ENCODE assay signal across 2 cellular contexts in the genomic region with DNA sequence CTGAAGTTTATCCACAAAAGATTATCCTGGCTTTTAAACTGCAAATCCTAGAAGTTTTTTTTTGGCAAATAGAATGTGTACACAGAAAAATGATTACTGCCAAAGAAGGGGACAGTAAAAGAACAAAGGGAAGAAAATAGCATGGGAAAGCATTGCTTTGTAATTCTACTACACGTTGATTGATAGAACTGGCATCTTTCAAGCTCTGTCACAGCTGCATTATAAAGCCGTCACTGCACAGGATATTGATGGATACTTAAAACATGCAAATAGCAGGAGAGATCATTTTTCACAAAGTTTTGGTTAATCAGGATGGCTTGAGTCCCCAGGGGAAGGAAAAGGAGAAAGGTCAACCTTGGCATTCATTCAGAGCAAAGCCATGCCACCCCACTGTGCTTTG.
TF ChIP-seq lines count a peak whose summit lies in the region.

No MANE protein-coding gene starts in this region.

TF ChIP-seq in GM23338, 12 proteins besides CTCF, POLR2A, EP300 and RAD21 (continues in another document):
- TF ChIP-seq, protein P1, sequence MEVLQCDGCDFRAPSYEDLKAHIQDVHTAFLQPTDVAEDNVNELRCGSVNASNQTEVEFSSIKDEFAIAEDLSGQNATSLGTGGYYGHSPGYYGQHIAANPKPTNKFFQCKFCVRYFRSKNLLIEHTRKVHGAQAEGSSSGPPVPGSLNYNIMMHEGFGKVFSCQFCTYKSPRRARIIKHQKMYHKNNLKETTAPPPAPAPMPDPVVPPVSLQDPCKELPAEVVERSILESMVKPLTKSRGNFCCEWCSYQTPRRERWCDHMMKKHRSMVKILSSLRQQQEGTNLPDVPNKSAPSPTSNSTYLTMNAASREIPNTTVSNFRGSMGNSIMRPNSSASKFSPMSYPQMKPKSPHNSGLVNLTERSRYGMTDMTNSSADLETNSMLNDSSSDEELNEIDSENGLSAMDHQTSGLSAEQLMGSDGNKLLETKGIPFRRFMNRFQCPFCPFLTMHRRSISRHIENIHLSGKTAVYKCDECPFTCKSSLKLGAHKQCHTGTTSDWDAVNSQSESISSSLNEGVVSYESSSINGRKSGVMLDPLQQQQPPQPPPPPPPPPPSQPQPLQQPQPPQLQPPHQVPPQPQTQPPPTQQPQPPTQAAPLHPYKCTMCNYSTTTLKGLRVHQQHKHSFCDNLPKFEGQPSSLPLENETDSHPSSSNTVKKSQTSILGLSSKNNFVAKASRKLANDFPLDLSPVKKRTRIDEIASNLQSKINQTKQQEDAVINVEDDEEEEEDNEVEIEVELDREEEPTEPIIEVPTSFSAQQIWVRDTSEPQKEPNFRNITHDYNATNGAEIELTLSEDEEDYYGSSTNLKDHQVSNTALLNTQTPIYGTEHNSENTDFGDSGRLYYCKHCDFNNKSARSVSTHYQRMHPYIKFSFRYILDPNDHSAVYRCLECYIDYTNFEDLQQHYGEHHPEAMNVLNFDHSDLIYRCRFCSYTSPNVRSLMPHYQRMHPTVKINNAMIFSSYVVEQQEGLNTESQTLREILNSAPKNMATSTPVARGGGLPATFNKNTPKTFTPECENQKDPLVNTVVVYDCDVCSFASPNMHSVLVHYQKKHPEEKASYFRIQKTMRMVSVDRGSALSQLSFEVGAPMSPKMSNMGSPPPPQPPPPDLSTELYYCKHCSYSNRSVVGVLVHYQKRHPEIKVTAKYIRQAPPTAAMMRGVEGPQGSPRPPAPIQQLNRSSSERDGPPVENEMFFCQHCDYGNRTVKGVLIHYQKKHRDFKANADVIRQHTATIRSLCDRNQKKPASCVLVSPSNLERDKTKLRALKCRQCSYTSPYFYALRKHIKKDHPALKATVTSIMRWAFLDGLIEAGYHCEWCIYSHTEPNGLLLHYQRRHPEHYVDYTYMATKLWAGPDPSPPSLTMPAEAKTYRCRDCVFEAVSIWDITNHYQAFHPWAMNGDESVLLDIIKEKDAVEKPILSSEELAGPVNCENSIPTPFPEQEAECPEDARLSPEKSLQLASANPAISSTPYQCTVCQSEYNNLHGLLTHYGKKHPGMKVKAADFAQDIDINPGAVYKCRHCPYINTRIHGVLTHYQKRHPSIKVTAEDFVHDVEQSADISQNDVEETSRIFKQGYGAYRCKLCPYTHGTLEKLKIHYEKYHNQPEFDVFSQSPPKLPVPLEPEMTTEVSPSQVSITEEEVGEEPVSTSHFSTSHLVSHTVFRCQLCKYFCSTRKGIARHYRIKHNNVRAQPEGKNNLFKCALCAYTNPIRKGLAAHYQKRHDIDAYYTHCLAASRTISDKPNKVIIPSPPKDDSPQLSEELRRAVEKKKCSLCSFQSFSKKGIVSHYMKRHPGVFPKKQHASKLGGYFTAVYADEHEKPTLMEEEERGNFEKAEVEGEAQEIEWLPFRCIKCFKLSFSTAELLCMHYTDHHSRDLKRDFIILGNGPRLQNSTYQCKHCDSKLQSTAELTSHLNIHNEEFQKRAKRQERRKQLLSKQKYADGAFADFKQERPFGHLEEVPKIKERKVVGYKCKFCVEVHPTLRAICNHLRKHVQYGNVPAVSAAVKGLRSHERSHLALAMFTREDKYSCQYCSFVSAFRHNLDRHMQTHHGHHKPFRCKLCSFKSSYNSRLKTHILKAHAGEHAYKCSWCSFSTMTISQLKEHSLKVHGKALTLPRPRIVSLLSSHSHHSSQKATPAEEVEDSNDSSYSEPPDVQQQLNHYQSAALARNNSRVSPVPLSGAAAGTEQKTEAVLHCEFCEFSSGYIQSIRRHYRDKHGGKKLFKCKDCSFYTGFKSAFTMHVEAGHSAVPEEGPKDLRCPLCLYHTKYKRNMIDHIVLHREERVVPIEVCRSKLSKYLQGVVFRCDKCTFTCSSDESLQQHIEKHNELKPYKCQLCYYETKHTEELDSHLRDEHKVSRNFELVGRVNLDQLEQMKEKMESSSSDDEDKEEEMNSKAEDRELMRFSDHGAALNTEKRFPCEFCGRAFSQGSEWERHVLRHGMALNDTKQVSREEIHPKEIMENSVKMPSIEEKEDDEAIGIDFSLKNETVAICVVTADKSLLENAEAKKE (CRISPR knock-in tag; IDR thresholded peaks at IDR 0.05) = no peak
- TF ChIP-seq, protein P2, sequence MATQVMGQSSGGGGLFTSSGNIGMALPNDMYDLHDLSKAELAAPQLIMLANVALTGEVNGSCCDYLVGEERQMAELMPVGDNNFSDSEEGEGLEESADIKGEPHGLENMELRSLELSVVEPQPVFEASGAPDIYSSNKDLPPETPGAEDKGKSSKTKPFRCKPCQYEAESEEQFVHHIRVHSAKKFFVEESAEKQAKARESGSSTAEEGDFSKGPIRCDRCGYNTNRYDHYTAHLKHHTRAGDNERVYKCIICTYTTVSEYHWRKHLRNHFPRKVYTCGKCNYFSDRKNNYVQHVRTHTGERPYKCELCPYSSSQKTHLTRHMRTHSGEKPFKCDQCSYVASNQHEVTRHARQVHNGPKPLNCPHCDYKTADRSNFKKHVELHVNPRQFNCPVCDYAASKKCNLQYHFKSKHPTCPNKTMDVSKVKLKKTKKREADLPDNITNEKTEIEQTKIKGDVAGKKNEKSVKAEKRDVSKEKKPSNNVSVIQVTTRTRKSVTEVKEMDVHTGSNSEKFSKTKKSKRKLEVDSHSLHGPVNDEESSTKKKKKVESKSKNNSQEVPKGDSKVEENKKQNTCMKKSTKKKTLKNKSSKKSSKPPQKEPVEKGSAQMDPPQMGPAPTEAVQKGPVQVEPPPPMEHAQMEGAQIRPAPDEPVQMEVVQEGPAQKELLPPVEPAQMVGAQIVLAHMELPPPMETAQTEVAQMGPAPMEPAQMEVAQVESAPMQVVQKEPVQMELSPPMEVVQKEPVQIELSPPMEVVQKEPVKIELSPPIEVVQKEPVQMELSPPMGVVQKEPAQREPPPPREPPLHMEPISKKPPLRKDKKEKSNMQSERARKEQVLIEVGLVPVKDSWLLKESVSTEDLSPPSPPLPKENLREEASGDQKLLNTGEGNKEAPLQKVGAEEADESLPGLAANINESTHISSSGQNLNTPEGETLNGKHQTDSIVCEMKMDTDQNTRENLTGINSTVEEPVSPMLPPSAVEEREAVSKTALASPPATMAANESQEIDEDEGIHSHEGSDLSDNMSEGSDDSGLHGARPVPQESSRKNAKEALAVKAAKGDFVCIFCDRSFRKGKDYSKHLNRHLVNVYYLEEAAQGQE (IDR thresholded peaks at IDR 0.05; ENCODE audit: unreplicated experiment) = no peak
- TF ChIP-seq, protein P3, sequence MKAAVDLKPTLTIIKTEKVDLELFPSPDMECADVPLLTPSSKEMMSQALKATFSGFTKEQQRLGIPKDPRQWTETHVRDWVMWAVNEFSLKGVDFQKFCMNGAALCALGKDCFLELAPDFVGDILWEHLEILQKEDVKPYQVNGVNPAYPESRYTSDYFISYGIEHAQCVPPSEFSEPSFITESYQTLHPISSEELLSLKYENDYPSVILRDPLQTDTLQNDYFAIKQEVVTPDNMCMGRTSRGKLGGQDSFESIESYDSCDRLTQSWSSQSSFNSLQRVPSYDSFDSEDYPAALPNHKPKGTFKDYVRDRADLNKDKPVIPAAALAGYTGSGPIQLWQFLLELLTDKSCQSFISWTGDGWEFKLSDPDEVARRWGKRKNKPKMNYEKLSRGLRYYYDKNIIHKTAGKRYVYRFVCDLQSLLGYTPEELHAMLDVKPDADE (IDR thresholded peaks at IDR 0.05) = no peak
- TF ChIP-seq CREB1 (CRISPR knock-in tag; IDR thresholded peaks at IDR 0.05; ENCODE audit: low read depth) (no peak), NANOG (IDR thresholded peaks at IDR 0.05; ENCODE audit: borderline replicate concordance) (no peak), ZNF114 (CRISPR knock-in tag; IDR thresholded peaks at IDR 0.05) (no peak), JUNB (IDR thresholded peaks at IDR 0.05; ENCODE audit: unreplicated experiment) (no peak), STAT1 (IDR thresholded peaks at IDR 0.05; ENCODE audit: unreplicated experiment) (no peak), EZH2 (IDR thresholded peaks at IDR 0.05; ENCODE audit: low read depth, unreplicated experiment) (no peak), ZNF331 (CRISPR knock-in tag; IDR thresholded peaks at IDR 0.05; ENCODE audit: low read depth) (no peak)

TF ChIP-seq in WTC11, 78 proteins besides CTCF, POLR2A, EP300 and RAD21 (continued from another document):
- TF ChIP-seq, protein P4, sequence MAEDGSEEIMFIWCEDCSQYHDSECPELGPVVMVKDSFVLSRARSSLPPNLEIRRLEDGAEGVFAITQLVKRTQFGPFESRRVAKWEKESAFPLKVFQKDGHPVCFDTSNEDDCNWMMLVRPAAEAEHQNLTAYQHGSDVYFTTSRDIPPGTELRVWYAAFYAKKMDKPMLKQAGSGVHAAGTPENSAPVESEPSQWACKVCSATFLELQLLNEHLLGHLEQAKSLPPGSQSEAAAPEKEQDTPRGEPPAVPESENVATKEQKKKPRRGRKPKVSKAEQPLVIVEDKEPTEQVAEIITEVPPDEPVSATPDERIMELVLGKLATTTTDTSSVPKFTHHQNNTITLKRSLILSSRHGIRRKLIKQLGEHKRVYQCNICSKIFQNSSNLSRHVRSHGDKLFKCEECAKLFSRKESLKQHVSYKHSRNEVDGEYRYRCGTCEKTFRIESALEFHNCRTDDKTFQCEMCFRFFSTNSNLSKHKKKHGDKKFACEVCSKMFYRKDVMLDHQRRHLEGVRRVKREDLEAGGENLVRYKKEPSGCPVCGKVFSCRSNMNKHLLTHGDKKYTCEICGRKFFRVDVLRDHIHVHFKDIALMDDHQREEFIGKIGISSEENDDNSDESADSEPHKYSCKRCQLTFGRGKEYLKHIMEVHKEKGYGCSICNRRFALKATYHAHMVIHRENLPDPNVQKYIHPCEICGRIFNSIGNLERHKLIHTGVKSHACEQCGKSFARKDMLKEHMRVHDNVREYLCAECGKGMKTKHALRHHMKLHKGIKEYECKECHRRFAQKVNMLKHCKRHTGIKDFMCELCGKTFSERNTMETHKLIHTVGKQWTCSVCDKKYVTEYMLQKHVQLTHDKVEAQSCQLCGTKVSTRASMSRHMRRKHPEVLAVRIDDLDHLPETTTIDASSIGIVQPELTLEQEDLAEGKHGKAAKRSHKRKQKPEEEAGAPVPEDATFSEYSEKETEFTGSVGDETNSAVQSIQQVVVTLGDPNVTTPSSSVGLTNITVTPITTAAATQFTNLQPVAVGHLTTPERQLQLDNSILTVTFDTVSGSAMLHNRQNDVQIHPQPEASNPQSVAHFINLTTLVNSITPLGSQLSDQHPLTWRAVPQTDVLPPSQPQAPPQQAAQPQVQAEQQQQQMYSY (CRISPR knock-in tag; IDR thresholded peaks at IDR 0.05) = no peak
- TF ChIP-seq, protein P5, sequence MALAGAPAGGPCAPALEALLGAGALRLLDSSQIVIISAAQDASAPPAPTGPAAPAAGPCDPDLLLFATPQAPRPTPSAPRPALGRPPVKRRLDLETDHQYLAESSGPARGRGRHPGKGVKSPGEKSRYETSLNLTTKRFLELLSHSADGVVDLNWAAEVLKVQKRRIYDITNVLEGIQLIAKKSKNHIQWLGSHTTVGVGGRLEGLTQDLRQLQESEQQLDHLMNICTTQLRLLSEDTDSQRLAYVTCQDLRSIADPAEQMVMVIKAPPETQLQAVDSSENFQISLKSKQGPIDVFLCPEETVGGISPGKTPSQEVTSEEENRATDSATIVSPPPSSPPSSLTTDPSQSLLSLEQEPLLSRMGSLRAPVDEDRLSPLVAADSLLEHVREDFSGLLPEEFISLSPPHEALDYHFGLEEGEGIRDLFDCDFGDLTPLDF (CRISPR knock-in tag; IDR thresholded peaks at IDR 0.05) = no peak
- TF ChIP-seq, protein P6, sequence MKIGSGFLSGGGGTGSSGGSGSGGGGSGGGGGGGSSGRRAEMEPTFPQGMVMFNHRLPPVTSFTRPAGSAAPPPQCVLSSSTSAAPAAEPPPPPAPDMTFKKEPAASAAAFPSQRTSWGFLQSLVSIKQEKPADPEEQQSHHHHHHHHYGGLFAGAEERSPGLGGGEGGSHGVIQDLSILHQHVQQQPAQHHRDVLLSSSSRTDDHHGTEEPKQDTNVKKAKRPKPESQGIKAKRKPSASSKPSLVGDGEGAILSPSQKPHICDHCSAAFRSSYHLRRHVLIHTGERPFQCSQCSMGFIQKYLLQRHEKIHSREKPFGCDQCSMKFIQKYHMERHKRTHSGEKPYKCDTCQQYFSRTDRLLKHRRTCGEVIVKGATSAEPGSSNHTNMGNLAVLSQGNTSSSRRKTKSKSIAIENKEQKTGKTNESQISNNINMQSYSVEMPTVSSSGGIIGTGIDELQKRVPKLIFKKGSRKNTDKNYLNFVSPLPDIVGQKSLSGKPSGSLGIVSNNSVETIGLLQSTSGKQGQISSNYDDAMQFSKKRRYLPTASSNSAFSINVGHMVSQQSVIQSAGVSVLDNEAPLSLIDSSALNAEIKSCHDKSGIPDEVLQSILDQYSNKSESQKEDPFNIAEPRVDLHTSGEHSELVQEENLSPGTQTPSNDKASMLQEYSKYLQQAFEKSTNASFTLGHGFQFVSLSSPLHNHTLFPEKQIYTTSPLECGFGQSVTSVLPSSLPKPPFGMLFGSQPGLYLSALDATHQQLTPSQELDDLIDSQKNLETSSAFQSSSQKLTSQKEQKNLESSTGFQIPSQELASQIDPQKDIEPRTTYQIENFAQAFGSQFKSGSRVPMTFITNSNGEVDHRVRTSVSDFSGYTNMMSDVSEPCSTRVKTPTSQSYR (CRISPR knock-in tag; IDR thresholded peaks at IDR 0.05) = no peak
- TF ChIP-seq ELF4 (CRISPR knock-in tag; IDR thresholded peaks at IDR 0.05; ENCODE audit: low read depth) (no peak), FOXK1 (CRISPR knock-in tag; IDR thresholded peaks at IDR 0.05) (no peak), GABPB1 (CRISPR knock-in tag; IDR thresholded peaks at IDR 0.05) (no peak), SMAD3 (CRISPR knock-in tag; IDR thresholded peaks at IDR 0.05; ENCODE audit: borderline replicate concordance) (no peak)
- TF ChIP-seq, protein P7, sequence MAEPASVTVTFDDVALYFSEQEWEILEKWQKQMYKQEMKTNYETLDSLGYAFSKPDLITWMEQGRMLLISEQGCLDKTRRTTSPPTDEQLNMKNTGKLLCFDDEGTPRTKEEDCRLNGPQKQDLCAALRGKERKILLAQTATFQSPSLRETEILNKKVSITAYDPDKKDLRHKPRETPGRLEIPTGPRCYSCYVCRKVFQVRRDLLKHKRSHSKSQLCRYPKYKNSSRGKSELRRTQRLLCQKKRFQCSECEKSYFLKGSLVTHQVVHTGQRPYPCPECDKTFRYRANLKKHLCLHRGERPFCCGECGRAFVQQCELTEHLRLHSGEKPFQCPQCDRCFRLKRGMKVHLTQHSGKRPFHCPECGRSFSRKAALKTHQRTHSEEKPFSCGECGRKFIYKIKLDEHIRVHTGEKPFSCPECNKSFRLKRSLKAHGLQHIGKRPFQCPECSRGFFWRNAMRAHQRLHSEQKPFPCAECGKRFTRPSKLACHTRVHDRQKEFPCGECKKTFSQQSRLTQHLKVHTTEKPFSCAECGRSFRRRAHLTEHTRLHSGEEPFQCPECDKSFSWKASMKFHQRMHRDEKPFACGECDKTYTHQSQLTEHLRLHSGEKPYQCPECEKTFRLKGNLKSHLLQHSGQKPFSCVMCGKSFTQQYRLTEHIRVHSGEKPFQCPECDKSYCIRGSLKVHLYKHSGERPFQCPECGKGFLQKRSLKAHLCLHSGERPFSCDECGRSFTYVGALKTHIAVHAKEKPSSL (CRISPR knock-in tag; conservative IDR thresholded peaks at IDR 0.05) = no peak
